Comparison of ENCODE assay signal across 8 cellular contexts in the genomic region with DNA sequence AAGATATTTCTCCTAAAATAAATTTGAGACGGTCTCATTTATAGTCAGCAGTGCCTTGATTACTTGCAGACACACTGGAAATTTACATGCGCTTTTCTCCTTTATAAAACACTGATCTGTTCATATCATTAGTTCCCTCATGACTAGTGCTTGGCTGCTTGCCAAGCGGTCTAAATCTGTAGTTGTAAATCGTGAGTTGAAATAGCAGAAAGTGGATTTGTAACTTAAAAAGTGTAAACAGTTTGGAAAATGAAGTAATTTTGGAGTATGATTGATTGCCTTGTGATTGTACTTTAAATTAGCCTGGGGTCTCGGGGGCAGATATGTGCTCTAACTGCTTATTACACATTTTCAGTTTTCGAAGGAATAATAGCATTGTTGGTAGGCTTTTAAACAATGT.
A peak's percentile ranks its signal among the peaks of the same experiment; 100 is the strongest.
DNase-seq lines count a peak whose midpoint lies in the region; ATAC-seq lines count a peak whose summit lies in the region.

No MANE protein-coding gene starts in this region.

- 10 to 11% methylated on average over 6 of the region's 6 CpGs for WGBS in aorta, 2 donors

- H3K9me3 Mint-ChIP-seq in stimulated activated naive CD8-positive, alpha-beta T cell treated with anti-CD3 and anti-CD28 coated beads, Interleukin-15, Interleukin-2, amounts not matched to agents 100 ng/mL and 50 ng/mL, for 24 hours: no peaks in the 10 kb centered on the region
- no peaks in the 10 kb centered on the region for H3K9me3 Mint-ChIP-seq in stimulated activated naive CD8-positive, alpha-beta T cell treated with anti-CD3 and anti-CD28 coated beads, Interleukin-15, amount 100 ng/mL, for 72 hours

- no peaks in the 10 kb centered on the region for H3K27me3 Mint-ChIP-seq in stimulated activated naive CD8-positive, alpha-beta T cell treated with anti-CD3 and anti-CD28 coated beads, Interleukin-15, Interleukin-2, amounts not matched to agents 100 ng/mL and 50 ng/mL, for 24 hours
- no peaks in the 10 kb centered on the region for H3K27me3 Mint-ChIP-seq in stimulated activated naive CD8-positive, alpha-beta T cell treated with anti-CD3 and anti-CD28 coated beads, Interleukin-15, amount 100 ng/mL, for 72 hours

- ATAC-seq in stimulated activated naive CD8-positive, alpha-beta T cell treated with anti-CD3 and anti-CD28 coated beads, Interleukin-15, amount 100 ng/mL, for 72 hours: no peak
- ATAC-seq in aorta (ENCODE audit: low FRiP score) (no peak), GM21619 (IDR thresholded peaks at IDR 0.05; ENCODE audit: unreplicated experiment) (no peak)

- H3K27ac ChIP-seq in aorta (ENCODE audit: low read depth in 1 of 2, low read length in 2 of 2): no peak overlapping the region

- intact Hi-C loops in aorta (cut with DNase I): no loop called here

- H3K4me1 ChIP-seq in aorta (ENCODE audit: control insufficient read depth in 1 of 2, insufficient read depth in 2 of 2, low read length in 2 of 2): peaks cover 2 to 3% of the 10 kb centered on the region in 2 donors

- no peak overlapping the region for H3K4me3 Mint-ChIP-seq in stimulated activated naive CD8-positive, alpha-beta T cell treated with anti-CD3 and anti-CD28 coated beads, Interleukin-15, Interleukin-2, amounts not matched to agents 100 ng/mL and 50 ng/mL, for 24 hours
- no peak overlapping the region for H3K4me3 Mint-ChIP-seq in stimulated activated naive CD8-positive, alpha-beta T cell treated with anti-CD3 and anti-CD28 coated beads, Interleukin-15, amount 100 ng/mL, for 72 hours

- H3K27me3 ChIP-seq in aorta (ENCODE audit: control insufficient read depth in 1 of 2, insufficient read depth in 2 of 2, low read length in 1 of 2): no peaks in the 10 kb centered on the region

- peaks cover 61% of the 10 kb centered on the region for H3K36me3 Mint-ChIP-seq in stimulated activated naive CD8-positive, alpha-beta T cell treated with anti-CD3 and anti-CD28 coated beads, Interleukin-15, Interleukin-2, amounts not matched to agents 100 ng/mL and 50 ng/mL, for 24 hours (ENCODE audit: low read depth)

- no peak overlapping the region for H3K4me3 ChIP-seq in aorta (ENCODE audit: low read length in 2 of 2)

- peak overlapping the region; percentile 5 for H3K27ac Mint-ChIP-seq in stimulated activated naive CD8-positive, alpha-beta T cell treated with anti-CD3 and anti-CD28 coated beads, Interleukin-15, Interleukin-2, amounts not matched to agents 100 ng/mL and 50 ng/mL, for 24 hours
- no peak overlapping the region for H3K27ac Mint-ChIP-seq in stimulated activated naive CD8-positive, alpha-beta T cell treated with anti-CD3 and anti-CD28 coated beads, Interleukin-15, amount 100 ng/mL, for 72 hours

- H3K36me3 ChIP-seq in aorta (ENCODE audit: control insufficient read depth in 1 of 2, insufficient read depth in 2 of 2, low read length in 1 of 2): no peaks in the 10 kb centered on the region

- H3K9me3 ChIP-seq in aorta (ENCODE audit: control insufficient read depth, low read length): no peaks in the 10 kb centered on the region

- H3K4me1 Mint-ChIP-seq in stimulated activated naive CD8-positive, alpha-beta T cell treated with anti-CD3 and anti-CD28 coated beads, Interleukin-15, Interleukin-2, amounts not matched to agents 100 ng/mL and 50 ng/mL, for 24 hours (ENCODE audit: low read depth): peaks cover 50% of the 10 kb centered on the region
- H3K4me1 Mint-ChIP-seq in stimulated activated naive CD8-positive, alpha-beta T cell treated with anti-CD3 and anti-CD28 coated beads, Interleukin-15, amount 100 ng/mL, for 72 hours: peaks cover 29% of the 10 kb centered on the region

- DNase-seq in stimulated activated naive CD8-positive, alpha-beta T cell treated with anti-CD3 and anti-CD28 coated beads, Interleukin-15, amount 100 ng/mL, for 72 hours: no peak
- DNase-seq in amygdala (lab: John Stamatoyannopoulos, UW) (peak in 37 of 56 donors; percentile 2 to 80 (median 27)), kidney glomerular epithelial cell (lab: John Stamatoyannopoulos, UW) (peak; percentile 13), aorta (peak; percentile 66 to 80), ecto neural progenitor cell (ENCODE audit: low spot score) (no peak), NCI-H1694 (lab: John Stamatoyannopoulos, UW) (no peak)

Comparison
In these comparisons a context has a peak if more than half of its experiments do, and no peak if none do; other contexts are left out.
1. DNase-seq: peak in amygdala (37 of 56), kidney glomerular epithelial cell (single experiment) and aorta (2 of 2); none in stimulated activated naive CD8-positive, alpha-beta T cell treated with anti-CD3 and anti-CD28 coated beads, Interleukin-15, amount 100 ng/mL, for 72 hours (0 of 2), ecto neural progenitor cell (single experiment) and NCI-H1694 (single experiment).